ENCODE assay signal across 8 cellular contexts in the genomic region with DNA sequence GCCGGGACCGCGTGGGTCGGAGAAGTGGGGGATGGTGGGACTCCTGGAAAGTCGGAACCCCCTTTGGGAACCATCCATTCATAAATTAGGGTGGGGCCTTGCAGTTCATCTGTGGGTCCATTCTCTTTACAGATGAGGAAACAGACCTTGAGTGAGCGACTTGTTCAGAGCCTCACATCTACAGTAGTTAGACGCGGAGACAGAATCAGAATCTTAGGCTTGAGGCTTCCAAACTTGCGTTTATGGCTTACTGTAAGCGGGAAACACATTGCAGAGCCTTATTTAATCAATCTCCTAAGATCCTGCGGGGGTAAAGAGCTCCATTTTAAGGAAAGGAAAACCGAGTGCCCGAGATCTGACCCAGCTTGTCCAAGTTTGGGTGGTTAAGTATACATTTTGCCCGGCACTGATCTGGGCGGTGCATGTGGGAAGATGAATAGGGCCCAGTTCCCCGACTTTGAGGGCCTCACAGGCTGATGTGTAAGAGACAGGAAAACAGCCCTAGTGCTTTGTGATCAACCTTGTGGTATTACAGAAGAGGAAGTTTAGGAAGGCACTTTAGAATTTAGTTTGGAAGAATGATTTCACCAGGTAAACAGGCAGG. TPM values are rescaled to one million over a fixed set of nuclear protein-coding genes. Genes with fewer than 3 reads are reported as not detected.
DNase-seq lines count a peak whose midpoint lies in the region; ATAC-seq and TF ChIP-seq lines count a peak whose summit lies in the region.

No MANE protein-coding gene starts in this region.

- H3K4me2 ChIP-seq in PC-3 (ENCODE audit: low read length), result peak overlapping the region; percentile 83

- H4K20me1 ChIP-seq in PC-3 (ENCODE audit: low read length), result peaks cover 22% of the 10 kb centered on the region

- ATAC-seq in HG03354 (IDR thresholded peaks at IDR 0.05; ENCODE audit: poor library complexity, severe bottlenecking, unreplicated experiment) (peak; percentile 41), PC-3 (no peak), right cardiac atrium (peak in 1 of 2 donors; percentile 14)
- peak; percentile 25 to 35 for ATAC-seq in activated naive CD4-positive, alpha-beta T cell treated with anti-CD3 and anti-CD28 coated beads, Interleukin-2, amount 50 U/mL, for 72 hours

- H3K4me3 ChIP-seq in PC-3 (ENCODE audit: low read length), result peak overlapping the region; percentile 92
- H3K4me3 ChIP-seq in right cardiac atrium (ENCODE audit: low read length), result peak overlapping the region; percentile 84

- peaks cover 15 to 30% of the 10 kb centered on the region in 2 donors for H3K36me3 Mint-ChIP-seq in activated naive CD4-positive, alpha-beta T cell treated with anti-CD3 and anti-CD28 coated beads, Interleukin-2, amount 50 U/mL, for 72 hours

- H3K27me3 ChIP-seq in PC-3 (ENCODE audit: low read length), result no peaks in the 10 kb centered on the region
- no peaks in the 10 kb centered on the region for H3K27me3 ChIP-seq in right cardiac atrium (ENCODE audit: control insufficient read depth, insufficient read depth)

- under 1% methylated on average over 16 of the region's 16 CpGs for WGBS in right cardiac atrium

- H2AFZ ChIP-seq in PC-3 (ENCODE audit: low read length), result peak overlapping the region; percentile 81

- H3K9me3 Mint-ChIP-seq in activated naive CD4-positive, alpha-beta T cell treated with anti-CD3 and anti-CD28 coated beads, Interleukin-2, amount 50 U/mL, for 72 hours, result no peaks in the 10 kb centered on the region

- POLR2A ChIA-PET in PC-3 (lab: Charles Lee; ENCODE audit: unreplicated experiment), result interaction anchor here (1.0 kb wide), 1 partner anchor 128 kb away, joined by 3 read pairs; no protein-coding TSS in a partner anchor

- H3K9ac ChIP-seq in PC-3 (ENCODE audit: low read length), result peak overlapping the region; percentile 91

- TF ChIP-seq CTCF in PC-3 (conservative IDR thresholded peaks at IDR 0.05; ENCODE audit: low read depth, low read length), result no peak

- H3K79me2 ChIP-seq in PC-3 (ENCODE audit: low read length), result peaks cover 68% of the 10 kb centered on the region

- H3K27ac Mint-ChIP-seq in activated naive CD4-positive, alpha-beta T cell treated with anti-CD3 and anti-CD28 coated beads, Interleukin-2, amount 50 U/mL, for 72 hours, result no peak overlapping the region

- TSS peak; percentile 67 for BruUV-seq in PC-3 (replicated peaks; lab: Mats Ljungman, UMichigan)

- peaks cover 21% of the 10 kb centered on the region for H3K36me3 ChIP-seq in PC-3 (ENCODE audit: low read depth, low read length)

- no peaks in the 10 kb centered on the region for H3K9me2 ChIP-seq in PC-3 (replicated peaks; ENCODE audit: low read length)

- CTCF ChIA-PET in PC-3 (lab: Charles Lee), result interaction anchor here (0.6 to 0.9 kb wide), 3 partner anchors 131 to 732 kb away, joined by 4 to 5 read pairs (median 4); no protein-coding TSS in a partner anchor

- H3F3A ChIP-seq in PC-3 (ENCODE audit: low read length, unreplicated experiment), result no peaks in the 10 kb centered on the region

- H3K4me1 ChIP-seq in PC-3 (ENCODE audit: insufficient read depth, low read length) (peaks cover 24% of the 10 kb centered on the region), right cardiac atrium (ENCODE audit: control insufficient read depth, insufficient read depth, low read length) (no peaks in the 10 kb centered on the region)

- intact Hi-C loops in PC-3 (cut with micrococcal nuclease) (no loop called here), right cardiac atrium (cut with DNase I) (no loop called here)

- H3K27ac ChIP-seq in PC-3 (ENCODE audit: low read length) (peak overlapping the region; percentile 83), right cardiac atrium (ENCODE audit: low read length) (peak overlapping the region; percentile 98)

- DNase-seq in NCI-H2196 (lab: John Stamatoyannopoulos, UW; ENCODE audit: unreplicated experiment) (peak; percentile 69), NCI-H2196 treated with DMSO at 0.1 percent for 48 hours (lab: John Stamatoyannopoulos, UW; ENCODE audit: unreplicated experiment) (no peak), PC-3 (peak; percentile 56), right cardiac atrium (peak in 1 of 3 donors; percentile 40), DMS79 treated with DMSO at 0.1 percent for 48 hours (lab: John Stamatoyannopoulos, UW) (no peak)
- DNase-seq in activated naive CD4-positive, alpha-beta T cell treated with anti-CD3 and anti-CD28 coated beads, Interleukin-2, amount 50 U/mL, for 72 hours (ENCODE audit: low spot score in 2 of 2), result peak; percentile 36 to 59
- peak; percentile 5 to 32 (median 25) for DNase-seq in stimulated activated CD4-positive, alpha-beta T cell treated with anti-CD3 and anti-CD28 coated beads, Interleukin-12 subunit alpha, Interleukin-12 subunit beta, amount 100 ng/mL, for 48 hours (ENCODE audit: low read depth in 2 of 3, low spot score in 1 of 3)

- H3K9me3 ChIP-seq in PC-3 (ENCODE audit: low read length) (no peaks in the 10 kb centered on the region), right cardiac atrium (ENCODE audit: control insufficient read depth, low read length) (peaks cover 3% of the 10 kb centered on the region)

RNA-seq across cellular contexts. Expression of gene TARS1, which starts 0.6 kb away (rescaled TPM):
- total RNA-seq in PC-3 (2014; rRNA removed) (184 and 221 TPM in 2 replicates), right cardiac atrium (10 to 100 TPM; 61.7 to 85.0 (median 74.9) TPM)
- 100 to 1,000 TPM; 192 to 195 TPM for total RNA-seq in activated naive CD4-positive, alpha-beta T cell treated with anti-CD3 and anti-CD28 coated beads, Interleukin-2, amount 50 U/mL, for 72 hours
- 62.6 TPM for polyA plus RNA-seq in right cardiac atrium

Comparison
In these comparisons a context has a peak if more than half of its experiments do, and no peak if none do; other contexts are left out.
1. DNase-seq: peak in NCI-H2196 (single experiment), PC-3 (single experiment), activated naive CD4-positive, alpha-beta T cell treated with anti-CD3 and anti-CD28 coated beads, Interleukin-2, amount 50 U/mL, for 72 hours (2 of 2) and stimulated activated CD4-positive, alpha-beta T cell treated with anti-CD3 and anti-CD28 coated beads, Interleukin-12 subunit alpha, Interleukin-12 subunit beta, amount 100 ng/mL, for 48 hours (3 of 3); none in NCI-H2196 treated with DMSO at 0.1 percent for 48 hours (single experiment) and DMS79 treated with DMSO at 0.1 percent for 48 hours (single experiment).